In the genomic region with DNA sequence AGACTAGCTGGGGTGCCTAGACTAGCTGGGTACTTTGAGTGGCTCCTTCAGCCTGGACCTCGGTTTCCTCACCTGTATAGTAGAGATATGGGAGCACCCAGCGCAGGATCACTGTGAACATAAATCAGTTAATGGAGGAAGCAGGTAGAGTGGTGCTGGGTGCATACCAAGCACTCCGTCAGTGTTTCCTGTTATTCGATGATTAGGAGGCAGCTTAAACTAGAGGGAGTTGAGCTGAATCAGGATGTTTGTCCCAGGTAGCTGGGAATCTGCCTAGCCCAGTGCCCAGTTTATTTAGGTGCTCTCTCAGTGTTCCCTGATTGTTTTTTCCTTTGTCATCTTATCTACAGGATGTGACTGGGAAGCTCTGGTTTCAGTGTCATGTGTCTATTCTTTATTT, we compare ENCODE assay signal across 24 cellular contexts. TPM values are rescaled to one million over a fixed set of nuclear protein-coding genes. Genes with fewer than 3 reads are reported as not detected.
DNase-seq lines count a peak whose midpoint lies in the region; ATAC-seq and TF ChIP-seq lines count a peak whose summit lies in the region.
"Had no signal": no experiment of that assay in that cellular context is flagged by ENCODE, and none has a peak within 500 bp of the region (broad histone marks: within the 10 kb centered on the region; RNA-seq: fewer than 3 reads in every experiment).

No MANE protein-coding gene starts in this region.

- POLR2A ChIA-PET in HEK293T (lab: Yijun Ruan, JAX) = interaction anchor here (1.2 to 3.1 kb wide), 2 partner anchors 9 to 36 kb away, joined by 4 to 11 read pairs; a partner anchor contains a TSS

- H3K27ac ChIP-seq in layer of hippocampus (ENCODE audit: low read depth, low read length) = peak overlapping the region; percentile 93
- H3K27ac ChIP-seq in temporal lobe (ENCODE audit: low read depth, low read length) = peak overlapping the region; percentile 94
- H3K27ac ChIP-seq: hepatocyte had no signal

- peak overlapping the region; percentile 16 for H3K27ac Mint-ChIP-seq in activated naive CD4-positive, alpha-beta T cell treated with anti-CD3 and anti-CD28 coated beads, Interleukin-2, amount 10 ng/mL, durations not matched to agents 7 days and 5 days
- peak overlapping the region in 1 of 2 donors; percentile 19 for H3K27ac Mint-ChIP-seq in activated naive CD4-positive, alpha-beta T cell treated with anti-CD3 and anti-CD28 coated beads, Interleukin-2, amount 50 U/mL, for 72 hours
- H3K27ac Mint-ChIP-seq: activated naive CD4-positive, alpha-beta T cell treated with anti-CD3 and anti-CD28 coated beads for 36 hours; B cell; stimulated activated naive CD8-positive, alpha-beta T cell treated with anti-CD3 and anti-CD28 coated beads, Interleukin-15, Interleukin-2, amounts not matched to agents 100 ng/mL and 50 ng/mL, for 24 hours; type B pancreatic cell had no signal

- no peak for DNase-seq in activated naive CD4-positive, alpha-beta T cell treated with anti-CD3 and anti-CD28 coated beads, Interleukin-2, amount 10 ng/mL, durations not matched to agents 7 days and 5 days
- no peak for DNase-seq in activated naive CD4-positive, alpha-beta T cell treated with anti-CD3 and anti-CD28 coated beads, Interleukin-2, amount 50 U/mL, for 72 hours (ENCODE audit: low spot score in 2 of 2)
- DNase-seq in glomerular visceral epithelial cell (ENCODE audit: extremely low spot score) = no peak
- DNase-seq in HEK293T (ENCODE audit: extremely low spot score) = no peak
- DNase-seq: activated CD4-positive, alpha-beta T cell treated with anti-CD3 and anti-CD28 coated beads, Interleukin-2, amount 50 U/mL, for 48 hours; activated naive CD4-positive, alpha-beta T cell treated with anti-CD3 and anti-CD28 coated beads for 36 hours; activated T-cell treated with anti-CD3 and anti-CD28 coated beads, Interleukin-2, amount 50 U/mL, for 1 hour; Caco-2; MM.1S; NCI-H69 had no signal

- peaks cover 15% of the 10 kb centered on the region for H3K4me1 Mint-ChIP-seq in activated naive CD4-positive, alpha-beta T cell treated with anti-CD3 and anti-CD28 coated beads, Interleukin-2, amount 10 ng/mL, durations not matched to agents 7 days and 5 days
- H3K4me1 Mint-ChIP-seq: B cell had no signal

- H3K4me3 Mint-ChIP-seq in activated naive CD4-positive, alpha-beta T cell treated with anti-CD3 and anti-CD28 coated beads, Interleukin-2, amount 10 ng/mL, durations not matched to agents 7 days and 5 days = no peak overlapping the region
- H3K4me3 Mint-ChIP-seq: activated naive CD4-positive, alpha-beta T cell treated with anti-CD3 and anti-CD28 coated beads for 36 hours; B cell; nephron; stimulated activated naive CD8-positive, alpha-beta T cell treated with anti-CD3 and anti-CD28 coated beads, Interleukin-15, Interleukin-2, amounts not matched to agents 100 ng/mL and 50 ng/mL, for 24 hours; type B pancreatic cell had no signal

- H3K9me3 Mint-ChIP-seq in activated naive CD4-positive, alpha-beta T cell treated with anti-CD3 and anti-CD28 coated beads, Interleukin-2, amount 10 ng/mL, durations not matched to agents 7 days and 5 days = no peaks in the 10 kb centered on the region
- H3K9me3 Mint-ChIP-seq in activated naive CD4-positive, alpha-beta T cell treated with anti-CD3 and anti-CD28 coated beads, Interleukin-2, amount 50 U/mL, for 72 hours = no peaks in the 10 kb centered on the region
- H3K9me3 Mint-ChIP-seq: activated naive CD4-positive, alpha-beta T cell treated with anti-CD3 and anti-CD28 coated beads for 36 hours; nephron; stimulated activated naive CD8-positive, alpha-beta T cell treated with anti-CD3 and anti-CD28 coated beads, Interleukin-15, Interleukin-2, amounts not matched to agents 100 ng/mL and 50 ng/mL, for 24 hours; type B pancreatic cell had no signal

- ATAC-seq in activated naive CD4-positive, alpha-beta T cell treated with anti-CD3 and anti-CD28 coated beads, Interleukin-2, amount 50 U/mL, for 72 hours = no peak
- ATAC-seq: HCT116 had no signal

- H3K36me3 Mint-ChIP-seq in activated naive CD4-positive, alpha-beta T cell treated with anti-CD3 and anti-CD28 coated beads, Interleukin-2, amount 10 ng/mL, durations not matched to agents 7 days and 5 days = peaks cover 56% of the 10 kb centered on the region
- H3K36me3 Mint-ChIP-seq in activated naive CD4-positive, alpha-beta T cell treated with anti-CD3 and anti-CD28 coated beads, Interleukin-2, amount 50 U/mL, for 72 hours = peaks cover 32 to 34% of the 10 kb centered on the region in 2 donors

- no peaks in the 10 kb centered on the region for H3K27me3 ChIP-seq in layer of hippocampus (ENCODE audit: control insufficient read depth, insufficient read depth, low read length)
- H3K27me3 ChIP-seq: hepatocyte had no signal

- peaks cover 20% of the 10 kb centered on the region for H3K27me3 Mint-ChIP-seq in activated naive CD4-positive, alpha-beta T cell treated with anti-CD3 and anti-CD28 coated beads, Interleukin-2, amount 10 ng/mL, durations not matched to agents 7 days and 5 days

- CTCF ChIA-PET in activated naive CD4-positive, alpha-beta T cell treated with anti-CD3 and anti-CD28 coated beads, Interleukin-2, amount 10 ng/mL, durations not matched to agents 7 days and 5 days (lab: Charles Lee) = no interaction called here
- CTCF ChIA-PET in HEK293T (lab: Yijun Ruan, JAX) = no interaction called here

TF ChIP-seq in HEK293T, 16 proteins besides CTCF, POLR2A, EP300 and RAD21:
- no peak for TF ChIP-seq ARNT (IDR thresholded peaks at IDR 0.05)
- no peak for TF ChIP-seq FOXM1 (IDR thresholded peaks at IDR 0.05; ENCODE audit: borderline replicate concordance)
- no peak for TF ChIP-seq SP1 (IDR thresholded peaks at IDR 0.05)
- no peak for TF ChIP-seq BHLHE40 (IDR thresholded peaks at IDR 0.05; ENCODE audit: borderline replicate concordance)
- TF ChIP-seq LEF1 (IDR thresholded peaks at IDR 0.05; ENCODE audit: borderline replicate concordance) = no peak
- TF ChIP-seq TARDBP (IDR thresholded peaks at IDR 0.05) = no peak
- no peak for TF ChIP-seq CTBP1 (IDR thresholded peaks at IDR 0.05; ENCODE audit: borderline replicate concordance)
- TF ChIP-seq FOXA1 (IDR thresholded peaks at IDR 0.05) = no peak
- TF ChIP-seq SUZ12 (IDR thresholded peaks at IDR 0.05) = no peak
- TF ChIP-seq, protein P1, sequence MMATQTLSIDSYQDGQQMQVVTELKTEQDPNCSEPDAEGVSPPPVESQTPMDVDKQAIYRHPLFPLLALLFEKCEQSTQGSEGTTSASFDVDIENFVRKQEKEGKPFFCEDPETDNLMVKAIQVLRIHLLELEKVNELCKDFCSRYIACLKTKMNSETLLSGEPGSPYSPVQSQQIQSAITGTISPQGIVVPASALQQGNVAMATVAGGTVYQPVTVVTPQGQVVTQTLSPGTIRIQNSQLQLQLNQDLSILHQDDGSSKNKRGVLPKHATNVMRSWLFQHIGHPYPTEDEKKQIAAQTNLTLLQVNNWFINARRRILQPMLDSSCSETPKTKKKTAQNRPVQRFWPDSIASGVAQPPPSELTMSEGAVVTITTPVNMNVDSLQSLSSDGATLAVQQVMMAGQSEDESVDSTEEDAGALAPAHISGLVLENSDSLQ (IDR thresholded peaks at IDR 0.05) = no peak
- TF ChIP-seq HDGF (IDR thresholded peaks at IDR 0.05; ENCODE audit: borderline replicate concordance) = no peak
- no peak for TF ChIP-seq L3MBTL2 (conservative IDR thresholded peaks at IDR 0.05)
- TF ChIP-seq NFRKB (IDR thresholded peaks at IDR 0.05) = no peak
- no peak for TF ChIP-seq ZNF384 (IDR thresholded peaks at IDR 0.05)
- no peak for TF ChIP-seq ELF4 (IDR thresholded peaks at IDR 0.05)
- no peak for TF ChIP-seq FOXK2 (IDR thresholded peaks at IDR 0.05)

RNA-seq across cellular contexts. Expression of a gene that starts 8.4 kb away (rescaled TPM):
- not detected for total RNA-seq in activated naive CD4-positive, alpha-beta T cell treated with anti-CD3 and anti-CD28 coated beads, Interleukin-2, amount 50 U/mL, for 72 hours
- total RNA-seq in temporal lobe = not detected
- total RNA-seq: A172; activated naive CD4-positive, alpha-beta T cell treated with anti-CD3 and anti-CD28 coated beads for 36 hours; astrocyte; B cell; Caco-2; chondrocyte; mesenteric fat pad; posterior vena cava; T-helper 1 cell treated with Interleukin-12 subunit alpha and Interleukin-12 subunit beta and Interleukin-4 antibody, amounts not matched to agents 30 ng/mL and 1 ng/mL, for 36 hours had no signal

RNA-seq across cellular contexts. Expression of a gene that starts 9.0 kb away (rescaled TPM):
- total RNA-seq in activated naive CD4-positive, alpha-beta T cell treated with anti-CD3 and anti-CD28 coated beads, Interleukin-2, amount 50 U/mL, for 72 hours = 100 to 1,000 TPM in 1 of 2 donors, 10 to 100 TPM in 1; 87.4 to 106 TPM
- 3.2 TPM for total RNA-seq in temporal lobe
- total RNA-seq: mesenteric fat pad had no signal

RNA-seq across cellular contexts. Expression of a gene that starts 35.9 kb away (rescaled TPM):
- 10 to 100 TPM; 27.1 to 60.6 TPM for total RNA-seq in activated naive CD4-positive, alpha-beta T cell treated with anti-CD3 and anti-CD28 coated beads, Interleukin-2, amount 50 U/mL, for 72 hours
- total RNA-seq in temporal lobe = 18.2 TPM

RNA-seq across cellular contexts. Expression of a gene that starts 36.2 kb away (rescaled TPM):
- 100 to 1,000 TPM; 129 to 234 TPM for total RNA-seq in activated naive CD4-positive, alpha-beta T cell treated with anti-CD3 and anti-CD28 coated beads, Interleukin-2, amount 50 U/mL, for 72 hours
- total RNA-seq in temporal lobe = 1.7 TPM

RNA-seq across cellular contexts. Expression of a gene that starts 54.7 kb away (rescaled TPM):
- 10 to 100 TPM; 84.0 to 92.7 TPM for total RNA-seq in activated naive CD4-positive, alpha-beta T cell treated with anti-CD3 and anti-CD28 coated beads, Interleukin-2, amount 50 U/mL, for 72 hours
- 3.0 TPM for total RNA-seq in temporal lobe

Comparison
In these comparisons a context has a peak if more than half of its experiments do, and no peak if none do; other contexts are left out.
1. RNA of a gene that starts 9.0 kb away (total RNA-seq): 87.4 to 106 TPM in activated naive CD4-positive, alpha-beta T cell treated with anti-CD3 and anti-CD28 coated beads, Interleukin-2, amount 50 U/mL, for 72 hours; 3.2 TPM in temporal lobe (single experiment); every median in the first group is over 10 times any median in the second.